Comparison of ENCODE assay signal across 22 cellular contexts in genomic region chr3:85800676-85801075, GRCh38.
"Had no signal": no experiment of that assay in that cellular context is flagged by ENCODE, and none has a peak within 500 bp of the region (broad histone marks: within the 10 kb centered on the region; RNA-seq: fewer than 3 reads in every experiment).

No MANE protein-coding gene starts in this region.

- H3K4me1 ChIP-seq: lower lobe of right lung, prostate gland, right atrium auricular region, suprapubic skin, transverse colon, upper lobe of right lung, uterus had no signal

- ATAC-seq: left ventricle myocardium superior; lower lobe of right lung; naive thymus-derived CD8-positive, alpha-beta T cell; sciatic nerve; stimulated activated naive CD8-positive, alpha-beta T cell treated with anti-CD3 and anti-CD28 coated beads, Interleukin-15, amount 100 ng/mL, for 72 hours; upper lobe of right lung had no signal

- DNase-seq: effector CD4-positive, alpha-beta T cell; head of caudate nucleus; left ventricle myocardium superior; lower lobe of right lung; naive thymus-derived CD8-positive, alpha-beta T cell; nephron progenitor cell; nucleus accumbens; stimulated activated CD4-positive, alpha-beta T cell treated with anti-CD3 and anti-CD28 coated beads, Interleukin-12 subunit alpha, Interleukin-12 subunit beta, amount 100 ng/mL, for 4 hours; stimulated activated CD4-positive, alpha-beta T cell treated with anti-CD3 and anti-CD28 coated beads, Interleukin-1b, Interleukin-23, amount 100 ng/mL, for 48 hours; stimulated activated CD4-positive, alpha-beta T cell treated with anti-CD3 and anti-CD28 coated beads, Interleukin-4, amount 100 ng/mL, for 1 hour; stimulated activated CD8-positive, alpha-beta memory T cell treated with anti-CD3 and anti-CD28 coated beads, Interleukin-4, amount 100 ng/mL, for 48 hours; stimulated activated naive CD4-positive, alpha-beta T cell; stimulated activated naive CD8-positive, alpha-beta T cell treated with anti-CD3 and anti-CD28 coated beads, Interleukin-15, amount 100 ng/mL, for 72 hours; transverse colon; upper lobe of right lung; uterus had no signal

- H3K9me3 ChIP-seq: lower lobe of right lung, prostate gland, right atrium auricular region, suprapubic skin, transverse colon, upper lobe of right lung, uterus had no signal

- H3K27me3 ChIP-seq: dorsolateral prefrontal cortex, right atrium auricular region, suprapubic skin, transverse colon, upper lobe of right lung, uterus had no signal

- H3K36me3 ChIP-seq: lower lobe of right lung, prostate gland, right atrium auricular region, suprapubic skin, transverse colon, upper lobe of right lung, uterus had no signal

- H3K27ac ChIP-seq: dorsolateral prefrontal cortex, lower lobe of right lung, prostate gland, right atrium auricular region, suprapubic skin, transverse colon, upper lobe of right lung, uterus had no signal

- H3K4me3 ChIP-seq: dorsolateral prefrontal cortex, lower lobe of right lung, prostate gland, right atrium auricular region, smooth muscle cell, suprapubic skin, transverse colon, upper lobe of right lung, uterus had no signal
